2 cellular contexts compared by ENCODE assay signal in genomic region chr6:160933256-160933655, GRCh38.
TF ChIP-seq lines count a peak whose summit lies in the region.

No MANE protein-coding gene starts in this region.

TF ChIP-seq in GM23338, 12 proteins besides CTCF, POLR2A, EP300 and RAD21:
- TF ChIP-seq POLR2AphosphoS5 (IDR thresholded peaks at IDR 0.05; ENCODE audit: low read depth) (no peak), EZH2 (IDR thresholded peaks at IDR 0.05; ENCODE audit: low read depth, unreplicated experiment) (no peak), STAT1 (IDR thresholded peaks at IDR 0.05; ENCODE audit: unreplicated experiment) (no peak)

TF ChIP-seq in GM12878, 131 proteins besides CTCF, POLR2A, EP300 and RAD21:
- TF ChIP-seq RFX5 (IDR thresholded peaks at IDR 0.05; ENCODE audit: low read depth, low read length) (no peak), IKZF1 (conservative IDR thresholded peaks at IDR 0.05) (no peak), NRF1 (conservative IDR thresholded peaks at IDR 0.05; ENCODE audit: low read depth, low read length) (no peak), SKIL (IDR thresholded peaks at IDR 0.05; ENCODE audit: low read depth, poor library complexity, severe bottlenecking) (no peak), SMAD1 (IDR thresholded peaks at IDR 0.05; ENCODE audit: low read depth, partially characterized antibody) (no peak), ZNF274 (IDR thresholded peaks at IDR 0.05; ENCODE audit: insufficient read depth, insufficient read length) (no peak), HDGF (IDR thresholded peaks at IDR 0.05) (no peak), BCL11A (IDR thresholded peaks at IDR 0.05; ENCODE audit: low read depth, low read length) (no peak), IRF4 (IDR thresholded peaks at IDR 0.05; ENCODE audit: low read depth, low read length) (no peak), YBX1 (IDR thresholded peaks at IDR 0.05) (no peak), RCOR1 (conservative IDR thresholded peaks at IDR 0.05; ENCODE audit: low read depth, low read length) (no peak), KLF5 (IDR thresholded peaks at IDR 0.05; ENCODE audit: partially characterized antibody) (no peak), FOS (IDR thresholded peaks at IDR 0.05; ENCODE audit: borderline replicate concordance, extremely low read depth, insufficient read length) (no peak), MTA2 (IDR thresholded peaks at IDR 0.05; ENCODE audit: low read depth) (no peak), PRDM15 (CRISPR knock-in tag; IDR thresholded peaks at IDR 0.05) (no peak)
